Comparison of ENCODE assay signal across 24 cellular contexts in genomic region chr1:160293020-160293968, GRCh38. TPM values are rescaled to one million over a fixed set of nuclear protein-coding genes. Genes with fewer than 3 reads are reported as not detected.
DNase-seq lines count a peak whose midpoint lies in the region; ATAC-seq, FAIRE-seq and TF ChIP-seq lines count a peak whose summit lies in the region.
"Had no signal": no experiment of that assay in that cellular context is flagged by ENCODE, and none has a peak within 500 bp of the region (broad histone marks: within the 10 kb centered on the region; RNA-seq: fewer than 3 reads in every experiment).

No MANE protein-coding gene starts in this region.

- DNase-seq in activated naive CD4-positive, alpha-beta T cell treated with anti-CD3 and anti-CD28 coated beads, Interleukin-2, amount 50 U/mL, for 72 hours (ENCODE audit: low spot score in 2 of 2): no peak
- no peak for DNase-seq in activated naive CD4-positive, alpha-beta T cell treated with anti-CD3 and anti-CD28 coated beads, Interleukin-2, amount 10 ng/mL, durations not matched to agents 7 days and 5 days
- DNase-seq in amniotic epithelial cell (ENCODE audit: low read depth) (peak; percentile 20), head of caudate nucleus (peak in 31 of 42 donors; percentile 11 to 75 (median 32)), GM12891 (ENCODE audit: insufficient read length, low spot score) (no peak), AML-193 (lab: John Stamatoyannopoulos, UW) (no peak), SK-N-SH (no peak)
- DNase-seq: activated B cell treated with CpG ODN at 0.5 μM for 24 hours; activated CD4-positive, alpha-beta T cell treated with anti-CD3 and anti-CD28 coated beads, Interleukin-2, amount 50 U/mL, for 48 hours; activated T-cell treated with anti-CD3 and anti-CD28 coated beads for 4 hours; Calu3; left cardiac atrium; NCI-H146; NCI-H524 treated with DMSO at 0.1 percent for 48 hours; pancreas; right cardiac atrium; RPMI8226; stimulated activated CD4-positive, alpha-beta T cell treated with anti-CD3 and anti-CD28 coated beads, Interleukin-15, amount 100 ng/mL, for 24 hours had no signal

- TF ChIP-seq POLR2A in GM12891 (IDR thresholded peaks at IDR 0.05; ENCODE audit: low read depth, low read length): no peak

- no peaks in the 10 kb centered on the region for H3K9me3 ChIP-seq in SK-N-SH
- H3K9me3 ChIP-seq: A549, BLaER1, pancreas had no signal

- POLR2A ChIA-PET in SK-N-SH (lab: Yijun Ruan, JAX): no interaction called here

- no peak overlapping the region for H2AFZ ChIP-seq in SK-N-SH (ENCODE audit: low read depth)

- ATAC-seq in activated naive CD4-positive, alpha-beta T cell treated with anti-CD3 and anti-CD28 coated beads, Interleukin-2, amount 50 U/mL, for 72 hours: no peak
- no peak for ATAC-seq in stimulated activated memory B cell treated with anti-CD40 and anti-IgM and Interleukin-4, amounts not matched to agents 10 μg/mL and 1 μg/mL and 100 μg/mL, for 72 hours
- ATAC-seq: A549; natural killer cell treated with Interleukin-12 subunit alpha and Interleukin-12 subunit beta and Interleukin-15 and Interleukin-18, amount 100 ng/mL, for 72 hours; pancreas; right cardiac atrium; SK-N-SH treated with all-trans-retinoic acid at 6 μM for 48 hours had no signal

- H3K27ac Mint-ChIP-seq in activated naive CD4-positive, alpha-beta T cell treated with anti-CD3 and anti-CD28 coated beads, Interleukin-2, amount 50 U/mL, for 72 hours: peak overlapping the region; percentile 50 to 75
- no peak overlapping the region for H3K27ac Mint-ChIP-seq in activated naive CD4-positive, alpha-beta T cell treated with anti-CD3 and anti-CD28 coated beads, Interleukin-2, amount 10 ng/mL, durations not matched to agents 7 days and 5 days
- H3K27ac Mint-ChIP-seq in stimulated activated memory B cell treated with anti-CD40 and anti-IgM and Interleukin-4, amounts not matched to agents 10 μg/mL and 1 μg/mL and 100 μg/mL, for 72 hours: peak overlapping the region; percentile 12
- H3K27ac Mint-ChIP-seq: activated B cell treated with CpG ODN at 0.5 μM for 24 hours, mesothelial cell of epicardium had no signal

- no peaks in the 10 kb centered on the region for H3K27me3 Mint-ChIP-seq in activated naive CD4-positive, alpha-beta T cell treated with anti-CD3 and anti-CD28 coated beads, Interleukin-2, amount 10 ng/mL, durations not matched to agents 7 days and 5 days
- no peaks in the 10 kb centered on the region for H3K27me3 Mint-ChIP-seq in stimulated activated memory B cell treated with anti-CD40 and anti-IgM and Interleukin-4, amounts not matched to agents 10 μg/mL and 1 μg/mL and 100 μg/mL, for 72 hours
- H3K27me3 Mint-ChIP-seq: activated B cell treated with CpG ODN at 0.5 μM for 24 hours; natural killer cell treated with Interleukin-12 subunit alpha and Interleukin-12 subunit beta and Interleukin-15 and Interleukin-18, amount 100 ng/mL, for 72 hours had no signal

- peaks cover 0 to 9% of the 10 kb centered on the region in 2 donors for H3K36me3 Mint-ChIP-seq in activated naive CD4-positive, alpha-beta T cell treated with anti-CD3 and anti-CD28 coated beads, Interleukin-2, amount 50 U/mL, for 72 hours
- H3K36me3 Mint-ChIP-seq in activated naive CD4-positive, alpha-beta T cell treated with anti-CD3 and anti-CD28 coated beads, Interleukin-2, amount 10 ng/mL, durations not matched to agents 7 days and 5 days: peaks cover 81% of the 10 kb centered on the region
- peaks cover 83% of the 10 kb centered on the region for H3K36me3 Mint-ChIP-seq in stimulated activated memory B cell treated with anti-CD40 and anti-IgM and Interleukin-4, amounts not matched to agents 10 μg/mL and 1 μg/mL and 100 μg/mL, for 72 hours

- H3K9ac ChIP-seq in SK-N-SH: no peak overlapping the region
- H3K9ac ChIP-seq: BLaER1 had no signal

- intact Hi-C loops in head of caudate nucleus (cut with DNase I): no loop called here

- H3K4me2 ChIP-seq in SK-N-SH: no peak overlapping the region
- H3K4me2 ChIP-seq: A549, BLaER1 had no signal

- no peak for FAIRE-seq in GM12891 (lab: Jason Lieb, UNC)
- FAIRE-seq: A549, pancreas had no signal

- TF ChIP-seq CTCF in SK-N-SH (IDR thresholded peaks at IDR 0.05): no peak

- CTCF ChIA-PET in activated naive CD4-positive, alpha-beta T cell treated with anti-CD3 and anti-CD28 coated beads, Interleukin-2, amount 10 ng/mL, durations not matched to agents 7 days and 5 days (lab: Charles Lee): interaction anchor here (0.9 to 8.0 kb wide), 18 partner anchors 7 to 192 kb away, joined by 3 to 119 read pairs (median 6); partner anchors contain the start of genes CASQ1, DCAF8 and PEX19
- CTCF ChIA-PET in SK-N-SH (lab: Yijun Ruan, JAX): interaction anchor here (0.6 to 7.3 kb wide), 23 partner anchors 9 to 247 kb away, joined by 3 to 102 read pairs (median 11); partner anchors contain the start of genes CASQ1, KCNJ9 and PEX19

- TF ChIP-seq EP300 in SK-N-SH (IDR thresholded peaks at IDR 0.05; ENCODE audit: borderline replicate concordance in 1 of 2, low read depth in 1 of 2, low read length in 1 of 2): no peak

- H3K4me1 ChIP-seq in SK-N-SH (ENCODE audit: control insufficient read depth in 1 of 2, insufficient read depth in 2 of 2, low read depth in 1 of 2, low read length in 1 of 2): no peaks in the 10 kb centered on the region
- H3K4me1 ChIP-seq: A549, pancreas had no signal

- H3K4me3 Mint-ChIP-seq in activated naive CD4-positive, alpha-beta T cell treated with anti-CD3 and anti-CD28 coated beads, Interleukin-2, amount 10 ng/mL, durations not matched to agents 7 days and 5 days: no peak overlapping the region
- H3K4me3 Mint-ChIP-seq in stimulated activated memory B cell treated with anti-CD40 and anti-IgM and Interleukin-4, amounts not matched to agents 10 μg/mL and 1 μg/mL and 100 μg/mL, for 72 hours: no peak overlapping the region
- H3K4me3 Mint-ChIP-seq: activated B cell treated with CpG ODN at 0.5 μM for 24 hours; mesothelial cell of epicardium; natural killer cell treated with Interleukin-12 subunit alpha and Interleukin-12 subunit beta and Interleukin-15 and Interleukin-18, amount 100 ng/mL, for 72 hours had no signal

- H3F3A ChIP-seq in SK-N-SH (replicated peaks; ENCODE audit: insufficient read depth): peaks cover 63% of the 10 kb centered on the region

- H3K9me2 ChIP-seq in SK-N-SH: no peaks in the 10 kb centered on the region

- no peak for TF ChIP-seq RAD21 in SK-N-SH (IDR thresholded peaks at IDR 0.05; ENCODE audit: low read length)

- no peak overlapping the region for H3K4me3 ChIP-seq in SK-N-SH (ENCODE audit: low read depth in 2 of 2, low read length in 1 of 2)
- H3K4me3 ChIP-seq: A549, BLaER1, pancreas had no signal

- H3K27me3 ChIP-seq in SK-N-SH (ENCODE audit: insufficient read depth): no peaks in the 10 kb centered on the region
- H3K27me3 ChIP-seq: BLaER1, pancreas had no signal

- H3K9me3 Mint-ChIP-seq in activated naive CD4-positive, alpha-beta T cell treated with anti-CD3 and anti-CD28 coated beads, Interleukin-2, amount 50 U/mL, for 72 hours: no peaks in the 10 kb centered on the region
- H3K9me3 Mint-ChIP-seq in activated naive CD4-positive, alpha-beta T cell treated with anti-CD3 and anti-CD28 coated beads, Interleukin-2, amount 10 ng/mL, durations not matched to agents 7 days and 5 days: no peaks in the 10 kb centered on the region
- H3K9me3 Mint-ChIP-seq in stimulated activated memory B cell treated with anti-CD40 and anti-IgM and Interleukin-4, amounts not matched to agents 10 μg/mL and 1 μg/mL and 100 μg/mL, for 72 hours: no peaks in the 10 kb centered on the region
- H3K9me3 Mint-ChIP-seq: activated B cell treated with CpG ODN at 0.5 μM for 24 hours; mesothelial cell of epicardium; natural killer cell treated with Interleukin-12 subunit alpha and Interleukin-12 subunit beta and Interleukin-15 and Interleukin-18, amount 100 ng/mL, for 72 hours had no signal

- peaks cover 96% of the 10 kb centered on the region in 2 experiments for H3K36me3 ChIP-seq in SK-N-SH (replicated peaks in 1 of 2; ENCODE audit: control insufficient read depth in 1 of 2, insufficient read depth in 2 of 2, low read length in 1 of 2)

- 90% methylated on average over 8 of the region's 8 CpGs for WGBS in SK-N-SH (ENCODE audit: low lambda C conversion rate)

- H4K20me1 ChIP-seq in SK-N-SH (ENCODE audit: insufficient read depth): peaks cover 6% of the 10 kb centered on the region; the same call in 1 of the 2 replicates

- H3K4me1 Mint-ChIP-seq in activated naive CD4-positive, alpha-beta T cell treated with anti-CD3 and anti-CD28 coated beads, Interleukin-2, amount 10 ng/mL, durations not matched to agents 7 days and 5 days: no peaks in the 10 kb centered on the region
- H3K4me1 Mint-ChIP-seq in stimulated activated memory B cell treated with anti-CD40 and anti-IgM and Interleukin-4, amounts not matched to agents 10 μg/mL and 1 μg/mL and 100 μg/mL, for 72 hours: no peaks in the 10 kb centered on the region
- H3K4me1 Mint-ChIP-seq: mesothelial cell of epicardium had no signal

- H3K79me2 ChIP-seq in SK-N-SH (ENCODE audit: insufficient read depth): 0 out of 2 replicates have a peak, but pooled peaks cover 3% of the 10 kb centered on the region

- H3K27ac ChIP-seq in SK-N-SH (ENCODE audit: low read depth in 2 of 2, low read length in 1 of 2): no peak overlapping the region
- H3K27ac ChIP-seq: A549, BLaER1, pancreas had no signal

RNA-seq across cellular contexts. Expression of gene PEX19, which starts 8.4 kb away (rescaled TPM):
- 10 to 100 TPM; 44.8 to 74.9 TPM for total RNA-seq in activated naive CD4-positive, alpha-beta T cell treated with anti-CD3 and anti-CD28 coated beads, Interleukin-2, amount 50 U/mL, for 72 hours
- 21.8 TPM for polyA plus RNA-seq in GM12891 (2012; ENCODE audit: low read depth, missing spikeins)
- polyA plus RNA-seq in SK-N-SH (2012; rRNA removed): 31.4 and 52.1 TPM in 2 replicates
- 34.9 and 45.9 TPM in 2 replicates for polyA plus RNA-seq in SK-N-SH (2012; cell fraction: cytosol; rRNA removed)
- polyA plus RNA-seq in SK-N-SH (2012; cell fraction: nucleus; rRNA removed): 24.8 and 42.2 TPM in 2 replicates

RNA-seq across cellular contexts. Expression of gene DCAF8, which starts 30.9 kb away (rescaled TPM):
- 100 to 1,000 TPM; 124 to 170 TPM for total RNA-seq in activated naive CD4-positive, alpha-beta T cell treated with anti-CD3 and anti-CD28 coated beads, Interleukin-2, amount 50 U/mL, for 72 hours
- 69.5 TPM for polyA plus RNA-seq in GM12891 (2012; ENCODE audit: low read depth, missing spikeins)
- polyA plus RNA-seq in SK-N-SH (2012; rRNA removed): 108 and 150 TPM in 2 replicates
- 55.1 and 69.1 TPM in 2 replicates for polyA plus RNA-seq in SK-N-SH (2012; cell fraction: cytosol; rRNA removed)
- polyA plus RNA-seq in SK-N-SH (2012; cell fraction: nucleus; rRNA removed): 383 and 570 TPM in 2 replicates

RNA-seq across cellular contexts. Expression of gene COPA, which starts 49.8 kb away (rescaled TPM):
- total RNA-seq in activated naive CD4-positive, alpha-beta T cell treated with anti-CD3 and anti-CD28 coated beads, Interleukin-2, amount 50 U/mL, for 72 hours: 100 to 1,000 TPM; 120 to 146 TPM
- polyA plus RNA-seq in GM12891 (2012; ENCODE audit: low read depth, missing spikeins): 78.7 TPM
- polyA plus RNA-seq in SK-N-SH (2012; rRNA removed): 91.4 and 122 TPM in 2 replicates
- 86.6 and 96.8 TPM in 2 replicates for polyA plus RNA-seq in SK-N-SH (2012; cell fraction: cytosol; rRNA removed)
- polyA plus RNA-seq in SK-N-SH (2012; cell fraction: nucleus; rRNA removed): 105 and 128 TPM in 2 replicates

RNA-seq across cellular contexts. Expression of gene NCSTN, which starts 49.9 kb away (rescaled TPM):
- total RNA-seq in activated naive CD4-positive, alpha-beta T cell treated with anti-CD3 and anti-CD28 coated beads, Interleukin-2, amount 50 U/mL, for 72 hours: 10 to 100 TPM; 43.5 to 53.0 TPM
- polyA plus RNA-seq in GM12891 (2012; ENCODE audit: low read depth, missing spikeins): 48.4 TPM
- 165 and 226 TPM in 2 replicates for polyA plus RNA-seq in SK-N-SH (2012; rRNA removed)
- polyA plus RNA-seq in SK-N-SH (2012; cell fraction: cytosol; rRNA removed): 119 and 142 TPM in 2 replicates
- polyA plus RNA-seq in SK-N-SH (2012; cell fraction: nucleus; rRNA removed): 207 and 239 TPM in 2 replicates

Comparison
In these comparisons a context has a peak if more than half of its experiments do, and no peak if none do; other contexts are left out.
1. DNase-seq: peak in amniotic epithelial cell (single experiment) and head of caudate nucleus (31 of 42); none in activated naive CD4-positive, alpha-beta T cell treated with anti-CD3 and anti-CD28 coated beads, Interleukin-2, amount 50 U/mL, for 72 hours (0 of 2), activated naive CD4-positive, alpha-beta T cell treated with anti-CD3 and anti-CD28 coated beads, Interleukin-2, amount 10 ng/mL, durations not matched to agents 7 days and 5 days (single experiment), GM12891 (single experiment), AML-193 (0 of 2) and SK-N-SH (single experiment).